ENCODE assay signal across 1 cellular context in genomic region chr5:140664018-140664352, GRCh38.
TF ChIP-seq lines count a peak whose summit lies in the region.

No MANE protein-coding gene starts in this region.

TF ChIP-seq in HepG2, 621 proteins besides CTCF, POLR2A, EP300 and RAD21:
- TF ChIP-seq THAP7 (CRISPR knock-in tag; IDR thresholded peaks at IDR 0.05) = peak; percentile 6; the same call in 1 of the 2 replicates
- 0 out of 2 replicates have a peak, but pooled peaks have one; percentile 27 for TF ChIP-seq FOXJ3 (CRISPR knock-in tag; IDR thresholded peaks at IDR 0.05; ENCODE audit: borderline replicate concordance)
- TF ChIP-seq ZNF883 (CRISPR knock-in tag; IDR thresholded peaks at IDR 0.05; ENCODE audit: not compliant biosample characterization) = no peak
- no peak for TF ChIP-seq ARID2 (CRISPR knock-in tag; IDR thresholded peaks at IDR 0.05; ENCODE audit: borderline replicate concordance)
